19 cellular contexts compared by ENCODE assay signal in the genomic region with DNA sequence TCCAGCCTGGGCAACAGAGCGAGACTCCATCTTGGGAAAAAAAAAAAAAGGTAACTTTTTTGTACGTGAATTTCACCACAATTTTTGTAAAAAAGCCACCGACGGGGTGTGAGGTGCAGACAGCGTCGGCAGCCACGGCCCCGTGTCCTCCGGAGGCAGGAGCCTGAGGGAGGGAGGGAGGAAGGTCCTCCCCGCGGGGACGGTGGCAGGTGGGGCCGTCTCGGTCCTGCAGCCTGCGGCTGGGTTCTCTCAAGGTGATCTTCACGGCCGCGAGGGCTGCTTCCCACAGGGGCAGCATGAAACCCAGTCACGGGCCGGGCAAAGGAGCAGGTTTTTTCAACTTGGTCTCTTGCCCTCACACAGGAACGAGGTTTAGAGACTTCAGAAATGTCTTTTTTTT. TPM values are rescaled to one million over a fixed set of nuclear protein-coding genes. Genes with fewer than 3 reads are reported as not detected.
DNase-seq lines count a peak whose midpoint lies in the region; ATAC-seq, FAIRE-seq and TF ChIP-seq lines count a peak whose summit lies in the region.
"Had no signal": no experiment of that assay in that cellular context is flagged by ENCODE, and none has a peak within 500 bp of the region (broad histone marks: within the 10 kb centered on the region; RNA-seq: fewer than 3 reads in every experiment).

No MANE protein-coding gene starts in this region.

- BruUV-seq in K562 (replicated peaks; lab: Mats Ljungman, UMichigan) (no TSS peak), Caco-2 (replicated peaks; lab: Mats Ljungman, UMichigan) (no TSS peak)

- no peak overlapping the region for H3K4me2 ChIP-seq in K562 (ENCODE audit: insufficient read depth, low read length)

- intact Hi-C loops in left cardiac atrium (cut with DNase I) (no loop called here), Right ventricle myocardium inferior (cut with DNase I) (no loop called here), K562 (cut with micrococcal nuclease) (no loop called here), mucosa of descending colon (cut with DNase I, micrococcal nuclease) (no loop called here), aorta (cut with DNase I) (no loop called here), Caco-2 (cut with micrococcal nuclease; ENCODE audit: unreplicated experiment) (no loop called here)

- no peak for TF ChIP-seq EP300 in K562 (IDR thresholded peaks at IDR 0.05; ENCODE audit: low read length)

- peaks cover 69% of the 10 kb centered on the region for H3K36me3 Mint-ChIP-seq in Caco-2 (ENCODE audit: insufficient read depth, unreplicated experiment)

- no peaks in the 10 kb centered on the region for H3K4me1 ChIP-seq in K562 (replicated peaks in 1 of 2; ENCODE audit: control insufficient read depth in 2 of 2, insufficient read depth in 2 of 2, low read length in 2 of 2)
- H3K4me1 ChIP-seq in mucosa of descending colon (ENCODE audit: low read depth), result no peaks in the 10 kb centered on the region
- H3K4me1 ChIP-seq in aorta (ENCODE audit: control insufficient read depth in 1 of 2, insufficient read depth in 2 of 2, low read length in 2 of 2), result no peaks in the 10 kb centered on the region
- H3K4me1 ChIP-seq in Caco-2, result no peaks in the 10 kb centered on the region

- no peaks in the 10 kb centered on the region for H3K9me1 ChIP-seq in K562 (ENCODE audit: control insufficient read depth, insufficient read depth, low read length)

- no peak overlapping the region for H3K9ac ChIP-seq in K562 (ENCODE audit: insufficient read depth in 1 of 2, low read depth in 2 of 2, low read length in 2 of 2)

- no peak overlapping the region for H3K27ac ChIP-seq in K562 (ENCODE audit: extremely low read depth, low read depth, low read length)
- H3K27ac ChIP-seq in aorta (ENCODE audit: low read depth in 1 of 2, low read length in 2 of 2), result no peak overlapping the region

- in situ Hi-C loops in K562 (cut with MboI), result no loop called here

- WGBS in K562 (ENCODE audit: insufficient coverage, low coverage, missing lambda C conversion rate), result 87% methylated on average over 5 of the region's 21 CpGs
- 96% methylated on average over 21 of the region's 21 CpGs for WGBS in aorta, 2 donors

- ATAC-seq in left cardiac atrium (no peak), Right ventricle myocardium inferior (no peak), K562 (no peak), mucosa of descending colon (no peak), aorta (ENCODE audit: low FRiP score) (no peak)

- H3K4me3 ChIP-seq in K562, result no peak overlapping the region
- no peak overlapping the region for H3K4me3 ChIP-seq in mucosa of descending colon
- H3K4me3 ChIP-seq in aorta (ENCODE audit: low read length in 2 of 2), result no peak overlapping the region
- H3K4me3 ChIP-seq in Caco-2 (ENCODE audit: low read depth, low read length), result no peak overlapping the region
- H3K4me3 ChIP-seq: MG63 had no signal

- TF ChIP-seq POLR2A in K562 (conservative IDR thresholded peaks at IDR 0.05), result no peak

- POLR2A ChIA-PET in K562 (lab: Yijun Ruan, JAX), result no interaction called here
- POLR2A ChIA-PET in Caco-2 (lab: Charles Lee), result no interaction called here

- TF ChIP-seq CTCF in K562 (IDR thresholded peaks at IDR 0.05 in 2 of 3, conservative IDR thresholded peaks at IDR 0.05 in 1 of 3; ENCODE audit: insufficient read depth in 2 of 3, low read depth in 1 of 3, low read length in 3 of 3), result no peak
- no peak for TF ChIP-seq CTCF in mucosa of descending colon (IDR thresholded peaks at IDR 0.05)
- TF ChIP-seq CTCF in Caco-2 (IDR thresholded peaks at IDR 0.05; ENCODE audit: insufficient read depth in 1 of 2, low read depth in 1 of 2, low read length in 1 of 2, severe bottlenecking in 1 of 2, unreplicated experiment in 1 of 2), result no peak

- H3K79me2 ChIP-seq in K562 (ENCODE audit: control insufficient read depth, insufficient read depth, low read length), result no peaks in the 10 kb centered on the region

- H3K4me3 Mint-ChIP-seq in Caco-2 (ENCODE audit: unreplicated experiment), result no peak overlapping the region
- H3K4me3 Mint-ChIP-seq: HFFc6 had no signal

- no peak for FAIRE-seq in K562 (lab: Jason Lieb, UNC)
- FAIRE-seq: GM12892 had no signal

- H3K27ac Mint-ChIP-seq in Caco-2 (ENCODE audit: unreplicated experiment), result no peak overlapping the region
- H3K27ac Mint-ChIP-seq: HFFc6 had no signal

- CTCF ChIA-PET in K562 (lab: Yijun Ruan, JAX; ENCODE audit: low intra/inter-chr PET ratio), result no interaction called here
- CTCF ChIA-PET in Caco-2 (lab: Charles Lee), result no interaction called here

- H3K27me3 ChIP-seq in K562 (ENCODE audit: control insufficient read depth in 2 of 2, insufficient read depth in 2 of 2, low read length in 2 of 2) (no peaks in the 10 kb centered on the region), aorta (ENCODE audit: control insufficient read depth in 1 of 2, insufficient read depth in 2 of 2, low read length in 1 of 2) (no peaks in the 10 kb centered on the region), Caco-2 (replicated peaks; ENCODE audit: control insufficient read depth, insufficient read depth, low read length) (no peaks in the 10 kb centered on the region)
- H3K27me3 ChIP-seq: MG63 had no signal

- no peaks in the 10 kb centered on the region for H3K27me3 Mint-ChIP-seq in Caco-2 (ENCODE audit: insufficient read depth, unreplicated experiment)

- no peak overlapping the region for H2AFZ ChIP-seq in K562 (ENCODE audit: low read depth, low read length)

- no peaks in the 10 kb centered on the region for H4K20me1 ChIP-seq in K562 (replicated peaks; ENCODE audit: control insufficient read depth, insufficient read depth, low read length)

- H3K9me3 Mint-ChIP-seq in Caco-2 (ENCODE audit: unreplicated experiment), result no peaks in the 10 kb centered on the region
- H3K9me3 Mint-ChIP-seq: HFFc6 had no signal

- H3K36me3 ChIP-seq in K562 (ENCODE audit: control insufficient read depth, insufficient read depth, low read length) (peaks cover 60% of the 10 kb centered on the region; the same call in 2 of the 3 replicates), mucosa of descending colon (ENCODE audit: low read depth) (no peaks in the 10 kb centered on the region), aorta (ENCODE audit: control insufficient read depth in 1 of 2, insufficient read depth in 2 of 2, low read length in 1 of 2) (peaks cover 0 to 2% of the 10 kb centered on the region in 2 donors), Caco-2 (ENCODE audit: control insufficient read depth, insufficient read depth, low read length) (peaks cover 6% of the 10 kb centered on the region)

- H3K9me3 ChIP-seq in K562 (replicated peaks; ENCODE audit: control insufficient read depth, insufficient read depth, low read depth, low read length) (no peaks in the 10 kb centered on the region), mucosa of descending colon (no peaks in the 10 kb centered on the region), aorta (ENCODE audit: control insufficient read depth, low read length) (no peaks in the 10 kb centered on the region), Caco-2 (no peaks in the 10 kb centered on the region)
- H3K9me3 ChIP-seq: MG63 had no signal

- H3K4me1 Mint-ChIP-seq in Caco-2 (ENCODE audit: low read depth, unreplicated experiment), result no peaks in the 10 kb centered on the region

- TF ChIP-seq RAD21 in K562 (CRISPR knock-in tag; conservative IDR thresholded peaks at IDR 0.05 in 1 of 2, IDR thresholded peaks at IDR 0.05 in 1 of 2), result no peak

- DNase-seq in left cardiac atrium, result peak; percentile 15
- DNase-seq in Right ventricle myocardium inferior (ENCODE audit: missing footprints), result no peak
- DNase-seq in K562 (ENCODE audit: extremely low read depth in 1 of 4, low spot score in 3 of 4), result no peak
- peak in 2 of 3 donors; percentile 12 to 41 for DNase-seq in mucosa of descending colon
- peak; percentile 20 to 69 for DNase-seq in aorta
- DNase-seq in Caco-2, result no peak
- DNase-seq in NCI-H2107 (lab: John Stamatoyannopoulos, UW), result no peak
- DNase-seq: ACHN, AML-193, COR-L47, DMS153, HFFc6, Karpas-422, MG63, NCI-H1092 treated with DMSO at 0.1 percent for 48 hours, NCI-H2081 treated with DMSO at 0.1 percent for 48 hours, NCI-H2227 treated with DMSO at 0.1 percent for 48 hours, NCI-H524 treated with DMSO at 0.1 percent for 48 hours had no signal

RNA-seq across cellular contexts. Expression of a gene that starts 14.0 kb away (rescaled TPM):
- total RNA-seq in left cardiac atrium (10 to 100 TPM in 1 of 2 donors, 1 to 10 TPM in 1; 2.9 to 13.7 TPM), Right ventricle myocardium inferior (6.1 TPM), K562 (2014; rRNA removed) (43.8 and 63.8 TPM in 2 replicates), K562 (2014; rRNA removed; fragmentation: Illumina TruSeq; extraction: Trizol) (10.8 and 12.2 TPM in 2 replicates), K562 (2015; rRNA removed; fragmentation: Illumina TruSeq; extraction: Trizol) (26.0 and 27.3 TPM in 2 replicates), K562 (2021) (50.5 and 52.6 TPM in 2 replicates), mucosa of descending colon (10 to 100 TPM; 12.6 to 20.7 (median 13.8) TPM), aorta (1 to 10 TPM; 3.7 to 9.7 TPM), Caco-2 (2022) (53.9 and 59.6 TPM in 2 replicates)
- 52.4 and 139 TPM in 2 replicates for total RNA-seq in K562 (2011; cell fraction: chromatin; rRNA removed; ENCODE audit: low replicate concordance)
- 83.4 and 116 TPM in 2 replicates for total RNA-seq in K562 (2011; cell fraction: nucleolus; rRNA removed)
- 77.7 and 93.6 TPM in 2 replicates for total RNA-seq in K562 (2011; cell fraction: nucleoplasm; rRNA removed)
- polyA plus RNA-seq in K562 (2011; rRNA removed) (39.5 and 63.7 TPM in 2 replicates), K562 (2014; fragmentation: Illumina TruSeq; extraction: Trizol) (40.7 and 60.2 TPM in 2 replicates), K562 (2014; fragmentation: Nextera tagmentation; extraction: Ambion mirVana) (1 to 10 TPM; 6.0 to 6.2 TPM), K562 (2014; rRNA removed) (57.0 and 60.2 TPM in 2 replicates), aorta (10 to 100 TPM in 1 of 2 donors, 1 to 10 TPM in 1; 1.3 to 16.3 TPM)
- 70.2 and 75.4 TPM in 2 replicates for polyA plus RNA-seq in K562 (2011; cell fraction: cytosol; rRNA removed)
- polyA plus RNA-seq in K562 (2011; cell fraction: nucleus; rRNA removed), result 99.5 and 137 TPM in 2 replicates
- polyA plus RNA-seq in K562 (2012), result 42.8 and 49.2 TPM in 2 replicates
- polyA minus RNA-seq in K562 (2011; rRNA and poly(A)+ RNA removed), result 27.5 and 36.2 TPM in 2 replicates
- 64.6 and 108 TPM in 2 replicates for polyA minus RNA-seq in K562 (2011; cell fraction: cytosol; rRNA and poly(A)+ RNA removed)
- 37.3 and 47.7 TPM in 2 replicates for polyA minus RNA-seq in K562 (2011; cell fraction: nucleus; rRNA and poly(A)+ RNA removed)

RNA-seq across cellular contexts. Expression of a gene that starts 23.5 kb away (rescaled TPM):
- total RNA-seq in left cardiac atrium (10 to 100 TPM; 48.0 to 55.6 TPM), Right ventricle myocardium inferior (51.4 TPM), K562 (2014; rRNA removed) (28.6 and 34.9 TPM in 2 replicates), K562 (2014; rRNA removed; fragmentation: Illumina TruSeq; extraction: Trizol) (1.8 and 2.7 TPM in 2 replicates), K562 (2015; rRNA removed; fragmentation: Illumina TruSeq; extraction: Trizol) (11.6 and 13.3 TPM in 2 replicates), K562 (2021) (34.1 and 35.2 TPM in 2 replicates), mucosa of descending colon (10 to 100 TPM; 49.8 to 55.8 (median 54.1) TPM), aorta (10 to 100 TPM; 34.7 to 44.7 TPM), Caco-2 (2022) (72.4 and 75.0 TPM in 2 replicates)
- 8.2 and 16.9 TPM in 2 replicates for total RNA-seq in K562 (2011; cell fraction: chromatin; rRNA removed; ENCODE audit: low replicate concordance)
- 12.7 and 13.9 TPM in 2 replicates for total RNA-seq in K562 (2011; cell fraction: nucleolus; rRNA removed)
- total RNA-seq in K562 (2011; cell fraction: nucleoplasm; rRNA removed), result 7.4 and 11.1 TPM in 2 replicates
- polyA plus RNA-seq in K562 (2011; rRNA removed) (8.0 and 13.2 TPM in 2 replicates), K562 (2014; fragmentation: Illumina TruSeq; extraction: Trizol) (4.7 and 14.6 TPM in 2 replicates), K562 (2014; fragmentation: Nextera tagmentation; extraction: Ambion mirVana) (under 1 TPM; 0.24 to 0.50 TPM), K562 (2014; rRNA removed) (23.7 and 26.4 TPM in 2 replicates), aorta (10 to 100 TPM; 38.8 to 62.6 TPM)
- polyA plus RNA-seq in K562 (2011; cell fraction: cytosol; rRNA removed), result 11.9 and 25.0 TPM in 2 replicates
- polyA plus RNA-seq in K562 (2011; cell fraction: nucleus; rRNA removed), result 21.1 and 25.4 TPM in 2 replicates
- polyA plus RNA-seq in K562 (2012), result 18.5 and 21.7 TPM in 2 replicates
- 4.6 and 6.0 TPM in 2 replicates for polyA minus RNA-seq in K562 (2011; rRNA and poly(A)+ RNA removed)
- 8.3 and 9.6 TPM in 2 replicates for polyA minus RNA-seq in K562 (2011; cell fraction: cytosol; rRNA and poly(A)+ RNA removed)
- polyA minus RNA-seq in K562 (2011; cell fraction: nucleus; rRNA and poly(A)+ RNA removed), result 5.1 and 5.6 TPM in 2 replicates

Comparison
In these comparisons a context has a peak if more than half of its experiments do, and no peak if none do; other contexts are left out.
1. DNase-seq: peak in left cardiac atrium (single experiment), mucosa of descending colon (2 of 3) and aorta (2 of 2); none in Right ventricle myocardium inferior (single experiment), K562 (0 of 4), Caco-2 (0 of 2) and NCI-H2107 (single experiment).